ENCODE assay signal across 8 cellular contexts in genomic region chr17:1715803-1716075, GRCh38. TPM values are rescaled to one million over a fixed set of nuclear protein-coding genes. Genes with fewer than 3 reads are reported as not detected.
DNase-seq lines count a peak whose midpoint lies in the region; ATAC-seq and TF ChIP-seq lines count a peak whose summit lies in the region.

No MANE protein-coding gene starts in this region.

- in situ Hi-C loops in astrocyte of the cerebellum (cut with HindIII; ENCODE audit: low sequenced_read_pairs), result loop anchor here (5.0 to 10.0 kb wide), 2 partner anchors 49 to 67 kb away; partner anchors contain the start of gene SERPINF1

- ATAC-seq in activated CD8-positive, alpha-beta memory T cell treated with anti-CD3 and anti-CD28 coated beads, Interleukin-2, amount 10 ng/mL, durations not matched to agents 7 days and 5 days, result no peak
- no peak for ATAC-seq in HG03039 (IDR thresholded peaks at IDR 0.05; ENCODE audit: unreplicated experiment)

- 2% methylated on average over 13 of the region's 23 CpGs; no CpG with 5 or more reads in 1 of the 2 donors for WGBS in lower leg skin, 2 donors

- H3K9me3 ChIP-seq in tibial artery, result no peaks in the 10 kb centered on the region

- peaks cover 16 to 29% (median 20%) of the 10 kb centered on the region in 3 donors for H3K36me3 ChIP-seq in tibial artery

- H3K27me3 ChIP-seq in tibial artery, result no peaks in the 10 kb centered on the region

- H3K4me3 ChIP-seq in astrocyte of the cerebellum (ENCODE audit: low read depth, low read length), result peak overlapping the region; percentile 84
- H3K4me3 ChIP-seq in lower leg skin (ENCODE audit: low read depth, poor library complexity, severe bottlenecking), result peak overlapping the region; percentile 95
- peak overlapping the region; percentile 92 to 95 for H3K4me3 ChIP-seq in tibial artery

- H3K9me3 Mint-ChIP-seq in activated CD8-positive, alpha-beta memory T cell treated with anti-CD3 and anti-CD28 coated beads, Interleukin-2, amount 10 ng/mL, durations not matched to agents 7 days and 5 days (ENCODE audit: low read depth), result no peaks in the 10 kb centered on the region

- no peaks in the 10 kb centered on the region for H3K36me3 Mint-ChIP-seq in activated CD8-positive, alpha-beta memory T cell treated with anti-CD3 and anti-CD28 coated beads, Interleukin-2, amount 10 ng/mL, durations not matched to agents 7 days and 5 days

- H3K4me1 ChIP-seq in tibial artery, result peaks cover 0 to 54% (median 45%) of the 10 kb centered on the region in 4 donors

- no peak for DNase-seq in activated CD8-positive, alpha-beta memory T cell treated with anti-CD3 and anti-CD28 coated beads, Interleukin-2, amount 10 ng/mL, durations not matched to agents 7 days and 5 days
- no peak for DNase-seq in activated CD8-positive, alpha-beta memory T cell treated with anti-CD3 and anti-CD28 coated beads, Interleukin-2, amount 50 U/mL, for 48 hours
- DNase-seq in astrocyte of the cerebellum (ENCODE audit: low read depth) (no peak), lower leg skin (ENCODE audit: low spot score in 2 of 2) (no peak), tibial artery (no peak), NCI-H510A (lab: John Stamatoyannopoulos, UW) (no peak), NCI-H1930 (lab: John Stamatoyannopoulos, UW) (no peak)

- H3K27ac ChIP-seq in tibial artery, result peak overlapping the region; percentile 98 to 100

- intact Hi-C loops in lower leg skin (cut with DNase I; ENCODE audit: low total_unique reads), result no loop called here
- intact Hi-C loops in tibial artery (cut with DNase I; ENCODE audit: low total_unique reads), result loop anchor here (5.0 to 10.0 kb wide), 2 partner anchors 152 to 319 kb away; partner anchors contain the start of gene DPH1

- TF ChIP-seq CTCF in astrocyte of the cerebellum (IDR thresholded peaks at IDR 0.05; ENCODE audit: low read depth, low read length, missing control alignments) (no peak), lower leg skin (IDR thresholded peaks at IDR 0.05) (no peak), tibial artery (IDR thresholded peaks at IDR 0.05) (no peak)

- peak overlapping the region; percentile 61 for H3K27ac Mint-ChIP-seq in activated CD8-positive, alpha-beta memory T cell treated with anti-CD3 and anti-CD28 coated beads, Interleukin-2, amount 10 ng/mL, durations not matched to agents 7 days and 5 days

- no peak for TF ChIP-seq POLR2A in lower leg skin (IDR thresholded peaks at IDR 0.05)

- H3K4me1 Mint-ChIP-seq in activated CD8-positive, alpha-beta memory T cell treated with anti-CD3 and anti-CD28 coated beads, Interleukin-2, amount 10 ng/mL, durations not matched to agents 7 days and 5 days, result peaks cover 21% of the 10 kb centered on the region

- H3K4me3 Mint-ChIP-seq in activated CD8-positive, alpha-beta memory T cell treated with anti-CD3 and anti-CD28 coated beads, Interleukin-2, amount 10 ng/mL, durations not matched to agents 7 days and 5 days, result peak overlapping the region; percentile 89

- CTCF ChIA-PET in activated CD8-positive, alpha-beta memory T cell treated with anti-CD3 and anti-CD28 coated beads, Interleukin-2, amount 10 ng/mL, durations not matched to agents 7 days and 5 days (lab: Charles Lee), result interaction anchor here (1.0 to 2.6 kb wide), 8 partner anchors 9 to 150 kb away, joined by 3 to 21 read pairs (median 8); partner anchors contain the start of genes RILP and WDR81

- H3K27me3 Mint-ChIP-seq in activated CD8-positive, alpha-beta memory T cell treated with anti-CD3 and anti-CD28 coated beads, Interleukin-2, amount 10 ng/mL, durations not matched to agents 7 days and 5 days, result peaks cover 13% of the 10 kb centered on the region

RNA-seq across cellular contexts. Expression of gene TLCD2, which starts 5.6 kb away (rescaled TPM):
- under 1 TPM; 0.20 to 0.28 TPM for total RNA-seq in activated CD8-positive, alpha-beta memory T cell treated with anti-CD3 and anti-CD28 coated beads, Interleukin-2, amount 10 ng/mL, durations not matched to agents 7 days and 5 days
- 1 to 10 TPM in 3 of 4 donors, under 1 TPM in 1; 0.99 to 4.5 (median 2.8) TPM for total RNA-seq in lower leg skin

RNA-seq across cellular contexts. Expression of gene WDR81, which starts 8.8 kb away (rescaled TPM):
- total RNA-seq in activated CD8-positive, alpha-beta memory T cell treated with anti-CD3 and anti-CD28 coated beads, Interleukin-2, amount 10 ng/mL, durations not matched to agents 7 days and 5 days, result 10 to 100 TPM; 28.7 to 32.1 TPM
- 10 to 100 TPM; 42.9 to 64.4 (median 49.2) TPM for total RNA-seq in lower leg skin

RNA-seq across cellular contexts. Expression of gene SERPINF2, which starts 26.9 kb away (rescaled TPM):
- under 1 TPM; 0.18 to 0.19 TPM for total RNA-seq in activated CD8-positive, alpha-beta memory T cell treated with anti-CD3 and anti-CD28 coated beads, Interleukin-2, amount 10 ng/mL, durations not matched to agents 7 days and 5 days
- total RNA-seq in lower leg skin, result 1 to 10 TPM; 1.2 to 9.0 (median 5.9) TPM

RNA-seq across cellular contexts. Expression of gene PRPF8, which starts 31.1 kb away (rescaled TPM):
- 100 to 1,000 TPM; 324 to 358 TPM for total RNA-seq in activated CD8-positive, alpha-beta memory T cell treated with anti-CD3 and anti-CD28 coated beads, Interleukin-2, amount 10 ng/mL, durations not matched to agents 7 days and 5 days
- total RNA-seq in lower leg skin, result 100 to 1,000 TPM; 140 to 228 (median 173) TPM

RNA-seq across cellular contexts. Expression of gene SERPINF1, which starts 46.1 kb away (rescaled TPM):
- 1 to 10 TPM in 1 of 2 experiments, under 1 TPM in 1; 0.93 to 1.1 TPM for total RNA-seq in activated CD8-positive, alpha-beta memory T cell treated with anti-CD3 and anti-CD28 coated beads, Interleukin-2, amount 10 ng/mL, durations not matched to agents 7 days and 5 days
- 100 to 1,000 TPM; 102 to 391 (median 114) TPM for total RNA-seq in lower leg skin
